9 cellular contexts compared by ENCODE assay signal in genomic region chr13:41075034-41075433, GRCh38. TPM values are rescaled to one million over a fixed set of nuclear protein-coding genes. Genes with fewer than 3 reads are reported as not detected.
DNase-seq lines count a peak whose midpoint lies in the region; ATAC-seq and TF ChIP-seq lines count a peak whose summit lies in the region.
"Had no signal": no experiment of that assay in that cellular context is flagged by ENCODE, and none has a peak within 500 bp of the region (broad histone marks: within the 10 kb centered on the region; RNA-seq: fewer than 3 reads in every experiment).

No MANE protein-coding gene starts in this region.

- H2AFZ ChIP-seq in fibroblast of lung (ENCODE audit: low read length), result no peak overlapping the region

- TF ChIP-seq CTCF in AG09319 (IDR thresholded peaks at IDR 0.05; ENCODE audit: low read depth, low read length), result peak; percentile 56
- TF ChIP-seq CTCF in GM12875 (IDR thresholded peaks at IDR 0.05; ENCODE audit: borderline replicate concordance, insufficient read depth, low read depth, low read length), result 0 out of 2 replicates have a peak, but pooled peaks have one; percentile 19
- peak; percentile 56 to 58 for TF ChIP-seq CTCF in fibroblast of lung (conservative IDR thresholded peaks at IDR 0.05 in 1 of 2, IDR thresholded peaks at IDR 0.05 in 1 of 2; ENCODE audit: low read depth in 1 of 2, low read length in 2 of 2)
- peak in 3 of 4 experiments; percentile 47 to 59 (median 48) for TF ChIP-seq CTCF in prostate gland (IDR thresholded peaks at IDR 0.05)

- TF ChIP-seq POLR2A in prostate gland (IDR thresholded peaks at IDR 0.05), result no peak

- ATAC-seq in T-helper 17 cell, result peak; percentile 54
- no peak for ATAC-seq in HG03457 (IDR thresholded peaks at IDR 0.05; ENCODE audit: unreplicated experiment)

- H3K36me3 ChIP-seq in fibroblast of lung (ENCODE audit: control insufficient read depth, insufficient read depth, low read length), result peaks cover 15% of the 10 kb centered on the region
- no peaks in the 10 kb centered on the region for H3K36me3 ChIP-seq in prostate gland

- no peaks in the 10 kb centered on the region for H4K20me1 ChIP-seq in fibroblast of lung (ENCODE audit: control insufficient read depth, extremely low read depth, insufficient read depth, low read length)

- no peak overlapping the region for H3K4me3 Mint-ChIP-seq in T-helper 17 cell
- H3K4me3 Mint-ChIP-seq: stimulated activated naive CD8-positive, alpha-beta T cell treated with anti-CD3 and anti-CD28 coated beads, Interleukin-15, Interleukin-2, amounts not matched to agents 100 ng/mL and 50 ng/mL, for 24 hours had no signal

- H3K27ac Mint-ChIP-seq in T-helper 17 cell, result no peak overlapping the region
- H3K27ac Mint-ChIP-seq: stimulated activated naive CD8-positive, alpha-beta T cell treated with anti-CD3 and anti-CD28 coated beads, Interleukin-15, Interleukin-2, amounts not matched to agents 100 ng/mL and 50 ng/mL, for 24 hours had no signal

- H3K36me3 Mint-ChIP-seq in T-helper 17 cell (ENCODE audit: low read depth), result peaks cover 12% of the 10 kb centered on the region

- H3K9ac ChIP-seq in fibroblast of lung (ENCODE audit: insufficient read depth, low read length), result no peak overlapping the region

- H3K4me2 ChIP-seq in fibroblast of lung (ENCODE audit: extremely low read depth, insufficient read depth, low read length), result no peak overlapping the region

- DNase-seq in AG09319 (ENCODE audit: extremely low read depth, low read depth), result no peak
- DNase-seq in T-helper 17 cell, result no peak
- peak; percentile 9 to 69 for DNase-seq in fibroblast of lung (ENCODE audit: low read depth in 2 of 2)
- DNase-seq in prostate gland (ENCODE audit: low spot score), result peak; percentile 14
- no peak for DNase-seq in NCI-H2107 treated with DMSO at 0.1 percent for 48 hours (lab: John Stamatoyannopoulos, UW; ENCODE audit: unreplicated experiment)
- no peak for DNase-seq in NCI-H2081 treated with DMSO at 0.1 percent for 48 hours (lab: John Stamatoyannopoulos, UW)

- H3K27ac ChIP-seq in fibroblast of lung (ENCODE audit: insufficient read depth, low read length) (no peak overlapping the region), prostate gland (no peak overlapping the region)

- intact Hi-C loops in prostate gland (cut with DNase I), result loop anchor here (5.0 kb wide), 2 partner anchors 57 to 147 kb away; partner anchors contain the start of gene KBTBD6

- H3K27me3 Mint-ChIP-seq in T-helper 17 cell, result no peaks in the 10 kb centered on the region
- H3K27me3 Mint-ChIP-seq: stimulated activated naive CD8-positive, alpha-beta T cell treated with anti-CD3 and anti-CD28 coated beads, Interleukin-15, Interleukin-2, amounts not matched to agents 100 ng/mL and 50 ng/mL, for 24 hours had no signal

- H3K4me1 ChIP-seq in fibroblast of lung (ENCODE audit: control insufficient read depth, extremely low read depth, insufficient read depth, low read length) (no peaks in the 10 kb centered on the region), prostate gland (replicated peaks) (no peaks in the 10 kb centered on the region)

- no peaks in the 10 kb centered on the region for H3K27me3 ChIP-seq in fibroblast of lung (ENCODE audit: control insufficient read depth, insufficient read depth, low read length)
- no peaks in the 10 kb centered on the region for H3K27me3 ChIP-seq in prostate gland (replicated peaks; ENCODE audit: insufficient read depth)

- 43% methylated on average over 1 of the region's 1 CpG for WGBS in prostate gland

- H3K4me3 ChIP-seq in GM12875 (ENCODE audit: low read depth, low read length) (no peak overlapping the region), fibroblast of lung (replicated peaks in 1 of 4; ENCODE audit: control extremely low read depth in 1 of 4, insufficient read depth in 1 of 4, low read depth in 3 of 4, low read length in 4 of 4) (no peak overlapping the region), prostate gland (no peak overlapping the region)

- H3K4me1 Mint-ChIP-seq in T-helper 17 cell, result peaks cover 3% of the 10 kb centered on the region

- no peaks in the 10 kb centered on the region for H3K9me3 ChIP-seq in T-helper 17 cell (ENCODE audit: control insufficient read depth, low read length, poor library complexity, severe bottlenecking)
- H3K9me3 ChIP-seq in fibroblast of lung (ENCODE audit: control insufficient read depth, insufficient read depth, low read depth, low read length), result no peaks in the 10 kb centered on the region
- no peaks in the 10 kb centered on the region for H3K9me3 ChIP-seq in prostate gland

- H3K79me2 ChIP-seq in fibroblast of lung (ENCODE audit: control insufficient read depth, insufficient read depth, low read length), result no peaks in the 10 kb centered on the region

RNA-seq across cellular contexts. Expression of gene WBP4, which starts 13.7 kb away (rescaled TPM):
- 1 to 10 TPM; 4.4 to 5.3 TPM for total RNA-seq in T-helper 17 cell
- 12.6 and 13.7 TPM in 2 replicates for total RNA-seq in fibroblast of lung
- 17.7 and 18.2 TPM in 2 replicates for polyA plus RNA-seq in fibroblast of lung
- 15.3 and 16.6 TPM in 2 replicates for polyA plus RNA-seq in fibroblast of lung (2012)
- 0.33 and 0.82 TPM in 2 replicates for polyA minus RNA-seq in fibroblast of lung (ENCODE audit: low replicate concordance)
- total RNA-seq in prostate gland, result 10 to 100 TPM; 13.3 to 14.1 TPM

RNA-seq across cellular contexts. Expression of gene ELF1, which starts 55.9 kb away (rescaled TPM):
- total RNA-seq in T-helper 17 cell (100 to 1,000 TPM; 197 to 232 TPM), fibroblast of lung (34.7 and 38.5 TPM in 2 replicates), prostate gland (100 to 1,000 TPM; 108 to 123 TPM)
- polyA plus RNA-seq in fibroblast of lung, result 31.5 and 41.0 TPM in 2 replicates
- 21.1 and 29.2 TPM in 2 replicates for polyA plus RNA-seq in fibroblast of lung (2012)
- 8.5 and 25.1 TPM in 2 replicates for polyA minus RNA-seq in fibroblast of lung (ENCODE audit: low replicate concordance)

RNA-seq across cellular contexts. Expression of gene KBTBD6, which starts 57.6 kb away (rescaled TPM):
- total RNA-seq in T-helper 17 cell, result 1 to 10 TPM; 4.7 to 4.9 TPM
- total RNA-seq in fibroblast of lung, result 10.0 and 12.4 TPM in 2 replicates
- 6.6 and 6.7 TPM in 2 replicates for polyA plus RNA-seq in fibroblast of lung
- polyA plus RNA-seq in fibroblast of lung (2012), result 6.5 and 6.9 TPM in 2 replicates
- polyA minus RNA-seq in fibroblast of lung (ENCODE audit: low replicate concordance), result 14.5 and 17.9 TPM in 2 replicates
- 10 to 100 TPM; 10.2 to 10.6 TPM for total RNA-seq in prostate gland

Comparison
In these comparisons a context has a peak if more than half of its experiments do, and no peak if none do; other contexts are left out.
1. DNase-seq: peak in fibroblast of lung (2 of 2) and prostate gland (single experiment); none in AG09319 (single experiment), T-helper 17 cell (0 of 3), NCI-H2107 treated with DMSO at 0.1 percent for 48 hours (single experiment) and NCI-H2081 treated with DMSO at 0.1 percent for 48 hours (single experiment).
2. Peak in every context shown above with its lines, with median percentiles within 50 percentile points of each other: CTCF ChIP-seq.